In genomic region chr4:762211-763190, GRCh38 we compare ENCODE assay signal across 9 cellular contexts. TPM values are rescaled to one million over a fixed set of nuclear protein-coding genes. Genes with fewer than 3 reads are reported as not detected.
A peak's percentile ranks its signal among the peaks of the same experiment; 100 is the strongest.
DNase-seq lines count a peak whose midpoint lies in the region; ATAC-seq, FAIRE-seq and TF ChIP-seq lines count a peak whose summit lies in the region.
"Had no signal": no experiment of that assay in that cellular context is flagged by ENCODE, and none has a peak within 500 bp of the region (broad histone marks: within the 10 kb centered on the region; RNA-seq: fewer than 3 reads in every experiment).

No MANE protein-coding gene starts in this region.

- peak; percentile 65 to 66; a peak in 5 of 6 replicates for ATAC-seq in A549
- ATAC-seq in left ventricle myocardium superior = no peak

- CTCF ChIA-PET in A549 (lab: Yijun Ruan, JAX) = no interaction called here

- TF ChIP-seq CTCF in A549 (IDR thresholded peaks at IDR 0.05) = no peak
- peak; percentile 56 for TF ChIP-seq CTCF in WERI-Rb-1 (IDR thresholded peaks at IDR 0.05; ENCODE audit: low read depth, low read length)
- peak in 2 of 6 experiments; percentile 5 to 30 for TF ChIP-seq CTCF in esophagus squamous epithelium (IDR thresholded peaks at IDR 0.05)
- TF ChIP-seq CTCF in colonic mucosa (IDR thresholded peaks at IDR 0.05) = no peak

- FAIRE-seq in A549 (lab: Jason Lieb, UNC) (no peak), G401.6 (lab: Jason Lieb, UNC) (peak; percentile 51)

- H3K4me1 ChIP-seq in A549 (peaks cover 6% of the 10 kb centered on the region; the same call in 1 of the 3 replicates), esophagus squamous epithelium (peaks cover 5 to 22% (median 6%) of the 10 kb centered on the region in 3 donors), colonic mucosa (no peaks in the 10 kb centered on the region)

- POLR2A ChIA-PET in A549 (lab: Yijun Ruan, JAX) = no interaction called here

- intact Hi-C loops in left ventricle myocardium superior (cut with micrococcal nuclease) (no loop called here), esophagus squamous epithelium (cut with DNase I) (no loop called here), colonic mucosa (cut with DNase I) (no loop called here)

- H3K4me3 ChIP-seq in A549 = no peak overlapping the region
- H3K4me3 ChIP-seq in WERI-Rb-1 (ENCODE audit: low read depth, low read length) = no peak overlapping the region
- H3K4me3 ChIP-seq in esophagus squamous epithelium = no peak overlapping the region
- no peak overlapping the region for H3K4me3 ChIP-seq in colonic mucosa

- 88% methylated on average over 23 of the region's 24 CpGs for WGBS in A549 (ENCODE audit: missing lambda C conversion rate)
- 87 to 89% methylated on average over 21 to 22 of the region's 24 CpGs for WGBS in esophagus squamous epithelium, 2 donors

- no peak for TF ChIP-seq RAD21 in A549 (conservative IDR thresholded peaks at IDR 0.05 in 1 of 2, IDR thresholded peaks at IDR 0.05 in 1 of 2)

- H3K36me3 ChIP-seq in WERI-Rb-1 (peaks cover 75% of the 10 kb centered on the region), esophagus squamous epithelium (peaks cover 9 to 86% (median 14%) of the 10 kb centered on the region in 3 donors), colonic mucosa (no peaks in the 10 kb centered on the region)

- H3K9me3 ChIP-seq in A549 (no peaks in the 10 kb centered on the region), WERI-Rb-1 (ENCODE audit: severe bottlenecking) (peaks cover 8% of the 10 kb centered on the region), esophagus squamous epithelium (no peaks in the 10 kb centered on the region), colonic mucosa (no peaks in the 10 kb centered on the region)

- TF ChIP-seq POLR2A in A549 (IDR thresholded peaks at IDR 0.05; ENCODE audit: low read length) (no peak), esophagus squamous epithelium (IDR thresholded peaks at IDR 0.05) (no peak)

- DNase-seq in A549 (ENCODE audit: low read depth in 1 of 2, low spot score in 1 of 2) (peak in 1 of 2 experiments; percentile 20), WERI-Rb-1 (peak; percentile 56), left ventricle myocardium superior (peak; percentile 20), esophagus squamous epithelium (lab: John Stamatoyannopoulos, UW) (no peak), NCI-H1105 treated with DMSO at 0.1 percent for 48 hours (lab: John Stamatoyannopoulos, UW) (no peak), colonic mucosa (no peak)
- DNase-seq in activated CD4-positive, CD25-positive, alpha-beta regulatory T cell treated with anti-CD3 and anti-CD28 coated beads, Interleukin-2, amount 50 U/mL, for 72 hours = no peak
- DNase-seq: NCI-H2171 had no signal

- H3K27ac ChIP-seq in A549 (no peak overlapping the region), WERI-Rb-1 (no peak overlapping the region), esophagus squamous epithelium (no peak overlapping the region), colonic mucosa (no peak overlapping the region)

- H3K4me2 ChIP-seq in A549 = no peak overlapping the region

- no peak overlapping the region for H3K9ac ChIP-seq in colonic mucosa (ENCODE audit: low read depth in 2 of 2, low read length in 2 of 2)

- no peak for TF ChIP-seq EP300 in A549 (IDR thresholded peaks at IDR 0.05)

- H3K27me3 ChIP-seq in WERI-Rb-1 (ENCODE audit: insufficient read depth, low read depth, severe bottlenecking) (no peaks in the 10 kb centered on the region), esophagus squamous epithelium (no peaks in the 10 kb centered on the region), colonic mucosa (no peaks in the 10 kb centered on the region)

TF ChIP-seq in A549, 52 proteins besides CTCF, POLR2A, EP300 and RAD21:
- TF ChIP-seq NFE2L2 (conservative IDR thresholded peaks at IDR 0.05; ENCODE audit: low read length) = no peak
- no peak for TF ChIP-seq RCOR1 (IDR thresholded peaks at IDR 0.05; ENCODE audit: low read depth, low read length)
- TF ChIP-seq HES2 (IDR thresholded peaks at IDR 0.05) = no peak
- TF ChIP-seq TFCP2L1 (CRISPR knock-in tag; IDR thresholded peaks at IDR 0.05) = no peak
- TF ChIP-seq MAX (IDR thresholded peaks at IDR 0.05) = no peak
- TF ChIP-seq HMGXB4 (CRISPR knock-in tag; IDR thresholded peaks at IDR 0.05; ENCODE audit: borderline replicate concordance) = no peak
- no peak for TF ChIP-seq FOXS1 (CRISPR knock-in tag; IDR thresholded peaks at IDR 0.05)
- no peak for TF ChIP-seq ZC3H11A (IDR thresholded peaks at IDR 0.05)
- no peak for TF ChIP-seq CBX2 (IDR thresholded peaks at IDR 0.05; ENCODE audit: borderline replicate concordance, low read depth)
- no peak for TF ChIP-seq MYC (IDR thresholded peaks at IDR 0.05; ENCODE audit: borderline replicate concordance, low read length)
- TF ChIP-seq CBX8 (IDR thresholded peaks at IDR 0.05) = no peak
- TF ChIP-seq KDM1A (IDR thresholded peaks at IDR 0.05; ENCODE audit: low read depth) = no peak
- TF ChIP-seq EHMT2 (IDR thresholded peaks at IDR 0.05; ENCODE audit: low read depth) = no peak
- TF ChIP-seq POLR2AphosphoS2 (conservative IDR thresholded peaks at IDR 0.05; ENCODE audit: low read length) = no peak
- TF ChIP-seq SMC3 (IDR thresholded peaks at IDR 0.05) = no peak
TF ChIP-seq in A549: peak in this region for 0.

RNA-seq across cellular contexts. Expression of gene PCGF3, which starts 56.9 kb away (rescaled TPM):
- polyA plus RNA-seq in A549 (2011; rRNA removed) (21.0 and 21.7 TPM in 2 replicates), A549 (2017; fragmentation: RNase III; extraction: RNeasy Plus Mini Kit Qiagen cat#74134 plus additional on column Dnase treatment) (14.2 to 17.8 TPM (median 15.9 TPM) in 3 replicates)
- 27.8 and 33.5 TPM in 2 replicates for polyA plus RNA-seq in A549 (2012; cell fraction: cytosol; rRNA removed)
- polyA plus RNA-seq in A549 (2012; cell fraction: nucleus; rRNA removed) = 57.6 and 61.1 TPM in 2 replicates
- polyA minus RNA-seq in A549 (2011; rRNA and poly(A)+ RNA removed) = 21.3 and 30.7 TPM in 2 replicates
- total RNA-seq in left ventricle myocardium superior (20.9 TPM), esophagus squamous epithelium (10 to 100 TPM; 40.0 to 57.6 (median 46.9) TPM), colonic mucosa (10 to 100 TPM; 50.8 to 53.2 TPM)

Comparison
In these comparisons a context has a peak if more than half of its experiments do, and no peak if none do; other contexts are left out.
1. DNase-seq: peak in WERI-Rb-1 (single experiment) and left ventricle myocardium superior (single experiment); none in activated CD4-positive, CD25-positive, alpha-beta regulatory T cell treated with anti-CD3 and anti-CD28 coated beads, Interleukin-2, amount 50 U/mL, for 72 hours (single experiment), esophagus squamous epithelium (single experiment), NCI-H1105 treated with DMSO at 0.1 percent for 48 hours (single experiment) and colonic mucosa (single experiment).